Comparison of ENCODE assay signal across 8 cellular contexts in genomic region chr11:506238-506949, GRCh38. TPM values are rescaled to one million over a fixed set of nuclear protein-coding genes. Genes with fewer than 3 reads are reported as not detected.
DNase-seq lines count a peak whose midpoint lies in the region; ATAC-seq, FAIRE-seq and TF ChIP-seq lines count a peak whose summit lies in the region.

No MANE protein-coding gene starts in this region.

- FAIRE-seq in D721Med (lab: Jason Lieb, UNC), result no peak

- no peaks in the 10 kb centered on the region for H4K20me1 ChIP-seq in OCI-LY1 (ENCODE audit: insufficient read depth, low read length)

- H3K36me3 ChIP-seq in OCI-LY1 (ENCODE audit: insufficient read depth, low read length), result peaks cover 22% of the 10 kb centered on the region; the same call in 1 of the 2 replicates

- H3K9me2 ChIP-seq in OCI-LY1 (ENCODE audit: low read depth, low read length), result no peaks in the 10 kb centered on the region

- H3K4me3 ChIP-seq in OCI-LY1 (ENCODE audit: low read depth, low read length, poor library complexity, severe bottlenecking) (peak overlapping the region; percentile 84), mononuclear cell (ENCODE audit: low read length) (peak overlapping the region; percentile 90)

- peak; percentile 83 for DNase-seq in D721Med (ENCODE audit: insufficient read length, low spot score)
- DNase-seq in HuH-7 (ENCODE audit: low spot score), result peak; percentile 99
- DNase-seq in activated T-cell treated with anti-CD3 and anti-CD28 coated beads for 24 hours (ENCODE audit: low read depth), result peak; percentile 95
- peak; percentile 90 for DNase-seq in epithelial cell of prostate (ENCODE audit: low read depth, low spot score)
- peak; percentile 96 to 97 for DNase-seq in stimulated activated CD8-positive, alpha-beta memory T cell treated with anti-CD3 and anti-CD28 coated beads, Interleukin-2, amount 100 ng/mL, for 48 hours (ENCODE audit: low read depth in 2 of 2)

- H3K79me2 ChIP-seq in OCI-LY1 (ENCODE audit: insufficient read depth, low read length), result 0 out of 2 replicates have a peak, but pooled peaks cover 9% of the 10 kb centered on the region

- TF ChIP-seq CTCF in D721Med (IDR thresholded peaks at IDR 0.05; ENCODE audit: insufficient read depth, missing control alignments) (no peak), OCI-LY1 (IDR thresholded peaks at IDR 0.05; ENCODE audit: low read length) (no peak)

- peak overlapping the region; percentile 77 for H3K4me2 ChIP-seq in OCI-LY1 (ENCODE audit: low read length)

- H3K4me1 ChIP-seq in OCI-LY1 (ENCODE audit: insufficient read depth, low read length, severe bottlenecking) (peaks cover 32% of the 10 kb centered on the region), mononuclear cell (ENCODE audit: insufficient read depth, low read length) (peaks cover 53% of the 10 kb centered on the region)

- H3K27me3 ChIP-seq in OCI-LY1 (ENCODE audit: insufficient read depth, low read length) (no peaks in the 10 kb centered on the region), mononuclear cell (ENCODE audit: insufficient read depth, low read length) (no peaks in the 10 kb centered on the region)

- H3K27ac ChIP-seq in OCI-LY1 (ENCODE audit: low read depth, low read length, poor library complexity, severe bottlenecking), result peak overlapping the region; percentile 81
- H3K27ac ChIP-seq in epithelial cell of prostate, result peak overlapping the region; percentile 100

- peak; percentile 62 for ATAC-seq in GM21515 (IDR thresholded peaks at IDR 0.05; ENCODE audit: unreplicated experiment)

- H3F3A ChIP-seq in OCI-LY1 (ENCODE audit: insufficient read depth, low read length), result no peaks in the 10 kb centered on the region

- H3K9ac ChIP-seq in OCI-LY1 (ENCODE audit: low read length), result peak overlapping the region; percentile 96

- no peaks in the 10 kb centered on the region for H3K9me3 ChIP-seq in OCI-LY1 (ENCODE audit: low read length)
- H3K9me3 ChIP-seq in mononuclear cell (ENCODE audit: low read depth, low read length), result no peaks in the 10 kb centered on the region

- H2AFZ ChIP-seq in OCI-LY1 (ENCODE audit: low read length), result no peak overlapping the region

RNA-seq across cellular contexts. Expression of gene RNH1, which starts 0.6 kb away (rescaled TPM):
- total RNA-seq in mononuclear cell, result 92.2 TPM

RNA-seq across cellular contexts. Expression of gene HRAS, which starts 29.0 kb away (rescaled TPM):
- 7.1 TPM for total RNA-seq in mononuclear cell

RNA-seq across cellular contexts. Expression of gene LRRC56, which starts 30.9 kb away (rescaled TPM):
- 0.94 TPM for total RNA-seq in mononuclear cell

RNA-seq across cellular contexts. Expression of gene LMNTD2, which starts 54.1 kb away (rescaled TPM):
- total RNA-seq in mononuclear cell, result 2.1 TPM

RNA-seq across cellular contexts. Expression of gene RASSF7, which starts 54.4 kb away (rescaled TPM):
- 16.6 TPM for total RNA-seq in mononuclear cell

Comparison
In these comparisons a context has a peak if more than half of its experiments do, and no peak if none do; other contexts are left out.
1. Peak in every context shown above with its lines: DNase-seq, ATAC-seq, H3K4me3 ChIP-seq and H3K27ac ChIP-seq.